Comparison of ENCODE assay signal across 1 cellular context in the genomic region with DNA sequence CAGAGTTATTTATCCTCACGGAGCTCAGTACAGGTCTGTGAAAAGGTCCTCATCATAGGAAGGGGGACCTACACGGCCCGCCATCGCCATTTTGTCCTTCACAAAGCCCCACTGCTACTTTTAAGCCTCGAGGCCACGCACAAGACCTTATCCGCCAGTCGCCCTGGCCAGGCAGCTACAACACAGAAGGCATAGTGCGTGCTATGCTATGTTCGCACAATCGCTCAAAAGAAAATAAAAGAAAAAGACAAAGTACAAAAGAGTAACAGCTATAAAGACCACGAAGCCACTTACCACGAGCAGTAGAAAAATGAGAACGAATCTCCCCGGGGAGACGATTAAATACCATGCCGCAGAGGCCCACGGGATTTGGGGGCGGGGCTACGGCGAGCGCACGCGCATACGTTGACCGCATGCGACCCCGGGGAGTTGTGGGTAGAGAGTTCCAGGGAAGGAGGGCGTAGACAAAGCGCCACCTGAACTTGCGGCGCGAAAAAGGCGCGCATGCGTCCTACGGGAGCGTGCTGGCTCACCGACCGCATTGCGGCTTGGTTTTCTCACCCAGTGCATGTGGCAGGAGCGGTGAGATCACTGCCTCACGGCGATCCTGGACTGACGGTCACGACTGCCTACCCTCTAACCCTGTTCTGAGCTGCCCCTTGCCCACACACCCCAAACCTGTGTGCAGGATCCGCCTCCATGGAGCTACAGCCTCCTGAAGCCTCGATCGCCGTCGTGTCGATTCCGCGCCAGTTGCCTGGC.
A peak's percentile ranks its signal among the peaks of the same experiment; 100 is the strongest.
TF ChIP-seq lines count a peak whose summit lies in the region.

No MANE protein-coding gene starts in this region.

TF ChIP-seq in HEK293, 187 proteins besides CTCF, POLR2A, EP300 and RAD21 (continued from another document and continues in another):
- TF ChIP-seq, protein P1, sequence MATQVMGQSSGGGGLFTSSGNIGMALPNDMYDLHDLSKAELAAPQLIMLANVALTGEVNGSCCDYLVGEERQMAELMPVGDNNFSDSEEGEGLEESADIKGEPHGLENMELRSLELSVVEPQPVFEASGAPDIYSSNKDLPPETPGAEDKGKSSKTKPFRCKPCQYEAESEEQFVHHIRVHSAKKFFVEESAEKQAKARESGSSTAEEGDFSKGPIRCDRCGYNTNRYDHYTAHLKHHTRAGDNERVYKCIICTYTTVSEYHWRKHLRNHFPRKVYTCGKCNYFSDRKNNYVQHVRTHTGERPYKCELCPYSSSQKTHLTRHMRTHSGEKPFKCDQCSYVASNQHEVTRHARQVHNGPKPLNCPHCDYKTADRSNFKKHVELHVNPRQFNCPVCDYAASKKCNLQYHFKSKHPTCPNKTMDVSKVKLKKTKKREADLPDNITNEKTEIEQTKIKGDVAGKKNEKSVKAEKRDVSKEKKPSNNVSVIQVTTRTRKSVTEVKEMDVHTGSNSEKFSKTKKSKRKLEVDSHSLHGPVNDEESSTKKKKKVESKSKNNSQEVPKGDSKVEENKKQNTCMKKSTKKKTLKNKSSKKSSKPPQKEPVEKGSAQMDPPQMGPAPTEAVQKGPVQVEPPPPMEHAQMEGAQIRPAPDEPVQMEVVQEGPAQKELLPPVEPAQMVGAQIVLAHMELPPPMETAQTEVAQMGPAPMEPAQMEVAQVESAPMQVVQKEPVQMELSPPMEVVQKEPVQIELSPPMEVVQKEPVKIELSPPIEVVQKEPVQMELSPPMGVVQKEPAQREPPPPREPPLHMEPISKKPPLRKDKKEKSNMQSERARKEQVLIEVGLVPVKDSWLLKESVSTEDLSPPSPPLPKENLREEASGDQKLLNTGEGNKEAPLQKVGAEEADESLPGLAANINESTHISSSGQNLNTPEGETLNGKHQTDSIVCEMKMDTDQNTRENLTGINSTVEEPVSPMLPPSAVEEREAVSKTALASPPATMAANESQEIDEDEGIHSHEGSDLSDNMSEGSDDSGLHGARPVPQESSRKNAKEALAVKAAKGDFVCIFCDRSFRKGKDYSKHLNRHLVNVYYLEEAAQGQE (tag by site-specific recombination; IDR thresholded peaks at IDR 0.05): peak; percentile 55; the same call in 1 of the 2 replicates
- peak; percentile 94 for TF ChIP-seq ZNF501 (tag by site-specific recombination; IDR thresholded peaks at IDR 0.05)
- TF ChIP-seq ZNF391 (tag by site-specific recombination; IDR thresholded peaks at IDR 0.05; ENCODE audit: borderline replicate concordance, low read depth): peak; percentile 93
- TF ChIP-seq, protein P2, sequence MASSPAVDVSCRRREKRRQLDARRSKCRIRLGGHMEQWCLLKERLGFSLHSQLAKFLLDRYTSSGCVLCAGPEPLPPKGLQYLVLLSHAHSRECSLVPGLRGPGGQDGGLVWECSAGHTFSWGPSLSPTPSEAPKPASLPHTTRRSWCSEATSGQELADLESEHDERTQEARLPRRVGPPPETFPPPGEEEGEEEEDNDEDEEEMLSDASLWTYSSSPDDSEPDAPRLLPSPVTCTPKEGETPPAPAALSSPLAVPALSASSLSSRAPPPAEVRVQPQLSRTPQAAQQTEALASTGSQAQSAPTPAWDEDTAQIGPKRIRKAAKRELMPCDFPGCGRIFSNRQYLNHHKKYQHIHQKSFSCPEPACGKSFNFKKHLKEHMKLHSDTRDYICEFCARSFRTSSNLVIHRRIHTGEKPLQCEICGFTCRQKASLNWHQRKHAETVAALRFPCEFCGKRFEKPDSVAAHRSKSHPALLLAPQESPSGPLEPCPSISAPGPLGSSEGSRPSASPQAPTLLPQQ (tag by site-specific recombination; IDR thresholded peaks at IDR 0.05): peak; percentile 68
- peak; percentile 78 for TF ChIP-seq ZSCAN30 (tag by site-specific recombination; IDR thresholded peaks at IDR 0.05)
- TF ChIP-seq ZNF660 (tag by site-specific recombination; IDR thresholded peaks at IDR 0.05): peak; percentile 86
- TF ChIP-seq, protein P3, sequence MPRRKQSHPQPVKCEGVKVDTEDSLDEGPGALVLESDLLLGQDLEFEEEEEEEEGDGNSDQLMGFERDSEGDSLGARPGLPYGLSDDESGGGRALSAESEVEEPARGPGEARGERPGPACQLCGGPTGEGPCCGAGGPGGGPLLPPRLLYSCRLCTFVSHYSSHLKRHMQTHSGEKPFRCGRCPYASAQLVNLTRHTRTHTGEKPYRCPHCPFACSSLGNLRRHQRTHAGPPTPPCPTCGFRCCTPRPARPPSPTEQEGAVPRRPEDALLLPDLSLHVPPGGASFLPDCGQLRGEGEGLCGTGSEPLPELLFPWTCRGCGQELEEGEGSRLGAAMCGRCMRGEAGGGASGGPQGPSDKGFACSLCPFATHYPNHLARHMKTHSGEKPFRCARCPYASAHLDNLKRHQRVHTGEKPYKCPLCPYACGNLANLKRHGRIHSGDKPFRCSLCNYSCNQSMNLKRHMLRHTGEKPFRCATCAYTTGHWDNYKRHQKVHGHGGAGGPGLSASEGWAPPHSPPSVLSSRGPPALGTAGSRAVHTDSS (tag by site-specific recombination; IDR thresholded peaks at IDR 0.05): 0 out of 2 replicates have a peak, but pooled peaks have one; percentile 21
- TF ChIP-seq ZNF366 (tag by site-specific recombination; conservative IDR thresholded peaks at IDR 0.05): peak; percentile 48; the same call in 1 of the 2 replicates
- no peak for TF ChIP-seq ZNF48 (tag by site-specific recombination; IDR thresholded peaks at IDR 0.05)
- peak; percentile 46; the same call in 1 of the 2 replicates for TF ChIP-seq ZNF610 (tag by site-specific recombination; IDR thresholded peaks at IDR 0.05; ENCODE audit: borderline replicate concordance)
- peak; percentile 68 for TF ChIP-seq ZNF2 (tag by site-specific recombination; IDR thresholded peaks at IDR 0.05)
- TF ChIP-seq SP7 (tag by site-specific recombination; IDR thresholded peaks at IDR 0.05): peak; percentile 78
- TF ChIP-seq WT1 (tag by site-specific recombination; IDR thresholded peaks at IDR 0.05): 0 out of 2 replicates have a peak, but pooled peaks have one; percentile 10
- TF ChIP-seq ZFP37 (tag by site-specific recombination; IDR thresholded peaks at IDR 0.05): peak; percentile 59; the same call in 1 of the 2 replicates
- no peak for TF ChIP-seq ZNF549 (tag by site-specific recombination; IDR thresholded peaks at IDR 0.05)
- TF ChIP-seq ZNF629 (tag by site-specific recombination; IDR thresholded peaks at IDR 0.05): peak; percentile 35
- TF ChIP-seq GLIS1 (tag by site-specific recombination; IDR thresholded peaks at IDR 0.05): peak; percentile 49
- 0 out of 2 replicates have a peak, but pooled peaks have one; percentile 48 for TF ChIP-seq GFI1B (tag by site-specific recombination; IDR thresholded peaks at IDR 0.05)
- peak; percentile 50; the same call in 1 of the 2 replicates for TF ChIP-seq KLF8 (tag by site-specific recombination; IDR thresholded peaks at IDR 0.05)
- peak; percentile 15; the same call in 1 of the 2 replicates for TF ChIP-seq KLF9 (tag by site-specific recombination; IDR thresholded peaks at IDR 0.05; ENCODE audit: low read depth)
- peak; percentile 79 for TF ChIP-seq YY1 (tag by site-specific recombination; IDR thresholded peaks at IDR 0.05)
- no peak for TF ChIP-seq ZNF214 (tag by site-specific recombination; IDR thresholded peaks at IDR 0.05; ENCODE audit: borderline replicate concordance)
- no peak for TF ChIP-seq ZNF248 (tag by site-specific recombination; IDR thresholded peaks at IDR 0.05)
- TF ChIP-seq, protein P4, sequence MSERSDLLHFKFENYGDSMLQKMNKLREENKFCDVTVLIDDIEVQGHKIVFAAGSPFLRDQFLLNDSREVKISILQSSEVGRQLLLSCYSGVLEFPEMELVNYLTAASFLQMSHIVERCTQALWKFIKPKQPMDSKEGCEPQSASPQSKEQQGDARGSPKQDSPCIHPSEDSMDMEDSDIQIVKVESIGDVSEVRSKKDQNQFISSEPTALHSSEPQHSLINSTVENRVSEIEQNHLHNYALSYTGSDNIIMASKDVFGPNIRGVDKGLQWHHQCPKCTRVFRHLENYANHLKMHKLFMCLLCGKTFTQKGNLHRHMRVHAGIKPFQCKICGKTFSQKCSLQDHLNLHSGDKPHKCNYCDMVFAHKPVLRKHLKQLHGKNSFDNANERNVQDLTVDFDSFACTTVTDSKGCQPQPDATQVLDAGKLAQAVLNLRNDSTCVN (tag by site-specific recombination; optimal IDR thresholded peaks at IDR 0.05): peak; percentile 79
- TF ChIP-seq, protein P5, sequence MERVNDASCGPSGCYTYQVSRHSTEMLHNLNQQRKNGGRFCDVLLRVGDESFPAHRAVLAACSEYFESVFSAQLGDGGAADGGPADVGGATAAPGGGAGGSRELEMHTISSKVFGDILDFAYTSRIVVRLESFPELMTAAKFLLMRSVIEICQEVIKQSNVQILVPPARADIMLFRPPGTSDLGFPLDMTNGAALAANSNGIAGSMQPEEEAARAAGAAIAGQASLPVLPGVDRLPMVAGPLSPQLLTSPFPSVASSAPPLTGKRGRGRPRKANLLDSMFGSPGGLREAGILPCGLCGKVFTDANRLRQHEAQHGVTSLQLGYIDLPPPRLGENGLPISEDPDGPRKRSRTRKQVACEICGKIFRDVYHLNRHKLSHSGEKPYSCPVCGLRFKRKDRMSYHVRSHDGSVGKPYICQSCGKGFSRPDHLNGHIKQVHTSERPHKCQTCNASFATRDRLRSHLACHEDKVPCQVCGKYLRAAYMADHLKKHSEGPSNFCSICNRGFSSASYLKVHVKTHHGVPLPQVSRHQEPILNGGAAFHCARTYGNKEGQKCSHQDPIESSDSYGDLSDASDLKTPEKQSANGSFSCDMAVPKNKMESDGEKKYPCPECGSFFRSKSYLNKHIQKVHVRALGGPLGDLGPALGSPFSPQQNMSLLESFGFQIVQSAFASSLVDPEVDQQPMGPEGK (tag by site-specific recombination; IDR thresholded peaks at IDR 0.05): peak; percentile 40; the same call in 1 of the 2 replicates
- TF ChIP-seq ZNF324 (tag by site-specific recombination; IDR thresholded peaks at IDR 0.05): peak; percentile 73
- TF ChIP-seq, protein P6, sequence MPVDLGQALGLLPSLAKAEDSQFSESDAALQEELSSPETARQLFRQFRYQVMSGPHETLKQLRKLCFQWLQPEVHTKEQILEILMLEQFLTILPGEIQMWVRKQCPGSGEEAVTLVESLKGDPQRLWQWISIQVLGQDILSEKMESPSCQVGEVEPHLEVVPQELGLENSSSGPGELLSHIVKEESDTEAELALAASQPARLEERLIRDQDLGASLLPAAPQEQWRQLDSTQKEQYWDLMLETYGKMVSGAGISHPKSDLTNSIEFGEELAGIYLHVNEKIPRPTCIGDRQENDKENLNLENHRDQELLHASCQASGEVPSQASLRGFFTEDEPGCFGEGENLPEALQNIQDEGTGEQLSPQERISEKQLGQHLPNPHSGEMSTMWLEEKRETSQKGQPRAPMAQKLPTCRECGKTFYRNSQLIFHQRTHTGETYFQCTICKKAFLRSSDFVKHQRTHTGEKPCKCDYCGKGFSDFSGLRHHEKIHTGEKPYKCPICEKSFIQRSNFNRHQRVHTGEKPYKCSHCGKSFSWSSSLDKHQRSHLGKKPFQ (tag by site-specific recombination; IDR thresholded peaks at IDR 0.05): 0 out of 2 replicates have a peak, but pooled peaks have one; percentile 15
- TF ChIP-seq, protein P7, sequence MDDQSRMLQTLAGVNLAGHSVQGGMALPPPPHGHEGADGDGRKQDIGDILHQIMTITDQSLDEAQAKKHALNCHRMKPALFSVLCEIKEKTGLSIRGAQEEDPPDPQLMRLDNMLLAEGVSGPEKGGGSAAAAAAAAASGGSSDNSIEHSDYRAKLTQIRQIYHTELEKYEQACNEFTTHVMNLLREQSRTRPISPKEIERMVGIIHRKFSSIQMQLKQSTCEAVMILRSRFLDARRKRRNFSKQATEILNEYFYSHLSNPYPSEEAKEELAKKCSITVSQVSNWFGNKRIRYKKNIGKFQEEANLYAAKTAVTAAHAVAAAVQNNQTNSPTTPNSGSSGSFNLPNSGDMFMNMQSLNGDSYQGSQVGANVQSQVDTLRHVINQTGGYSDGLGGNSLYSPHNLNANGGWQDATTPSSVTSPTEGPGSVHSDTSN (CRISPR knock-in tag; IDR thresholded peaks at IDR 0.05): peak; percentile 89; the same call in 1 of the 2 replicates
- TF ChIP-seq, protein P8, sequence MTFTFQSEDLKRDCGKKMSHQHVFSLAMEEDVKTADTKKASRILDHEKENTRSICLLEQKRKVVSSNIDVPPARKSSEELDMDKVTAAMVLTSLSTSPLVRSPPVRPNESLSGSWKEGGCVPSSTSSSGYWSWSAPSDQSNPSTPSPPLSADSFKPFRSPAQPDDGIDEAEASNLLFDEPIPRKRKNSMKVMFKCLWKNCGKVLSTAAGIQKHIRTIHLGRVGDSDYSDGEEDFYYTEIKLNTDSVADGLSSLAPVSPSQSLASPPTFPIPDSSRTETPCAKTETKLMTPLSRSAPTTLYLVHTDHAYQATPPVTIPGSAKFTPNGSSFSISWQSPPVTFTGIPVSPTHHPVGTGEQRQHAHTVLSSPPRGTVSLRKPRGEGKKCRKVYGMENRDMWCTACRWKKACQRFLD (tag by site-specific recombination; IDR thresholded peaks at IDR 0.05): no peak
- peak; percentile 56; the same call in 1 of the 2 replicates for TF ChIP-seq ZBTB20 (tag by site-specific recombination; IDR thresholded peaks at IDR 0.05)
- peak; percentile 96 for TF ChIP-seq ZBTB17 (tag by site-specific recombination; IDR thresholded peaks at IDR 0.05)
- TF ChIP-seq, protein P9, sequence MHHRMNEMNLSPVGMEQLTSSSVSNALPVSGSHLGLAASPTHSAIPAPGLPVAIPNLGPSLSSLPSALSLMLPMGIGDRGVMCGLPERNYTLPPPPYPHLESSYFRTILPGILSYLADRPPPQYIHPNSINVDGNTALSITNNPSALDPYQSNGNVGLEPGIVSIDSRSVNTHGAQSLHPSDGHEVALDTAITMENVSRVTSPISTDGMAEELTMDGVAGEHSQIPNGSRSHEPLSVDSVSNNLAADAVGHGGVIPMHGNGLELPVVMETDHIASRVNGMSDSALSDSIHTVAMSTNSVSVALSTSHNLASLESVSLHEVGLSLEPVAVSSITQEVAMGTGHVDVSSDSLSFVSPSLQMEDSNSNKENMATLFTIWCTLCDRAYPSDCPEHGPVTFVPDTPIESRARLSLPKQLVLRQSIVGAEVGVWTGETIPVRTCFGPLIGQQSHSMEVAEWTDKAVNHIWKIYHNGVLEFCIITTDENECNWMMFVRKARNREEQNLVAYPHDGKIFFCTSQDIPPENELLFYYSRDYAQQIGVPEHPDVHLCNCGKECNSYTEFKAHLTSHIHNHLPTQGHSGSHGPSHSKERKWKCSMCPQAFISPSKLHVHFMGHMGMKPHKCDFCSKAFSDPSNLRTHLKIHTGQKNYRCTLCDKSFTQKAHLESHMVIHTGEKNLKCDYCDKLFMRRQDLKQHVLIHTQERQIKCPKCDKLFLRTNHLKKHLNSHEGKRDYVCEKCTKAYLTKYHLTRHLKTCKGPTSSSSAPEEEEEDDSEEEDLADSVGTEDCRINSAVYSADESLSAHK (tag by site-specific recombination; IDR thresholded peaks at IDR 0.05): no peak; the same call in 1 of the 2 replicates
- 0 out of 2 replicates have a peak, but pooled peaks have one; percentile 29 for TF ChIP-seq KLF16 (tag by site-specific recombination; IDR thresholded peaks at IDR 0.05)
- TF ChIP-seq SETDB1 (IDR thresholded peaks at IDR 0.05; ENCODE audit: insufficient read length, low read length): peak; percentile 40
- TF ChIP-seq ZNF23 (tag by site-specific recombination; IDR thresholded peaks at IDR 0.05; ENCODE audit: borderline replicate concordance): no peak
- TF ChIP-seq, protein P10, sequence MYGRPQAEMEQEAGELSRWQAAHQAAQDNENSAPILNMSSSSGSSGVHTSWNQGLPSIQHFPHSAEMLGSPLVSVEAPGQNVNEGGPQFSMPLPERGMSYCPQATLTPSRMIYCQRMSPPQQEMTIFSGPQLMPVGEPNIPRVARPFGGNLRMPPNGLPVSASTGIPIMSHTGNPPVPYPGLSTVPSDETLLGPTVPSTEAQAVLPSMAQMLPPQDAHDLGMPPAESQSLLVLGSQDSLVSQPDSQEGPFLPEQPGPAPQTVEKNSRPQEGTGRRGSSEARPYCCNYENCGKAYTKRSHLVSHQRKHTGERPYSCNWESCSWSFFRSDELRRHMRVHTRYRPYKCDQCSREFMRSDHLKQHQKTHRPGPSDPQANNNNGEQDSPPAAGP (tag by site-specific recombination; IDR thresholded peaks at IDR 0.05): peak; percentile 37; the same call in 1 of the 2 replicates
- TF ChIP-seq KLF7 (tag by site-specific recombination; IDR thresholded peaks at IDR 0.05; ENCODE audit: borderline replicate concordance): peak; percentile 31; the same call in 1 of the 2 replicates
- TF ChIP-seq SP2 (tag by site-specific recombination; IDR thresholded peaks at IDR 0.05): peak; percentile 73
